In the genomic region with DNA sequence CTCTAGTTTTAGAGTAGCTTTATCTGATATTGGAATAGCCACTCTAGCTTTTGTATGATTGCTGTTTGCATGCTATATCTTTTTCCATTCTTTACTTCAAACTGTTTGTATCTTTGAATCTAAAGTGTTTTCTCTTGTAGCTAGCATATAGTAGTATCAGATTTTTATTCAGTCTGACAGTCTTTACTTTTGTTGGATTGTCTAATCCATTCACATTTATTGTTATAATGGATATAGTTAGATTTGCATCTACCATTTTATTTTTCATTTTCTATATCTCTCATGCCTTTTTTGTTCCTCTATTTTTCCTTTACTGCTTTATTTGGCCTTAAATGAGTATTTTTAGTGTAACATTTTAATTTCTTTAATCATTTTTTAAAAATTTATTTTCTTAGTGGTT, we compare ENCODE assay signal across 32 cellular contexts. TPM values are rescaled to one million over a fixed set of nuclear protein-coding genes. Genes with fewer than 3 reads are reported as not detected.
"Had no signal": no experiment of that assay in that cellular context is flagged by ENCODE, and none has a peak within 500 bp of the region (broad histone marks: within the 10 kb centered on the region; RNA-seq: fewer than 3 reads in every experiment).

No MANE protein-coding gene starts in this region.

- DNase-seq: colonic mucosa; cortex of kidney; dermis blood vessel endothelial cell; dorsolateral prefrontal cortex; effector CD4-positive, alpha-beta T cell; effector CD8-positive, alpha-beta T cell; effector memory CD4-positive, alpha-beta T cell; effector memory CD8-positive, alpha-beta T cell; endodermal cell; erythroblast; esophagus squamous epithelium; foreskin fibroblast; foreskin keratinocyte; foreskin melanocyte; gastrocnemius medialis; glutamatergic neuron; head of caudate nucleus; heart left ventricle; heart right ventricle had no signal

- H3K4me1 Mint-ChIP-seq: endodermal cell had no signal

- H3K36me3 ChIP-seq: colonic mucosa, esophagus muscularis mucosa, esophagus squamous epithelium, gastrocnemius medialis, gastroesophageal sphincter, heart left ventricle, heart right ventricle had no signal

- H3K4me3 ChIP-seq: colonic mucosa, coronary artery, dorsolateral prefrontal cortex, esophagus muscularis mucosa, esophagus squamous epithelium, gastrocnemius medialis, gastroesophageal sphincter, heart left ventricle, heart right ventricle had no signal

- H3K9me3 ChIP-seq: colonic mucosa had no signal

- H3K27me3 ChIP-seq: colonic mucosa, dorsolateral prefrontal cortex, foreskin keratinocyte, gastrocnemius medialis had no signal

- H3K4me1 ChIP-seq: colonic mucosa, esophagus muscularis mucosa, esophagus squamous epithelium, foreskin keratinocyte, gastrocnemius medialis, gastroesophageal sphincter, heart left ventricle, heart right ventricle had no signal

- H3K4me3 Mint-ChIP-seq: dendritic cell treated with granulocyte-macrophage colony-stimulating factor and Interleukin-4, amounts not matched to agents 40 ng/mL and 50 ng/mL, for 4 days; effector memory CD8-positive, alpha-beta T cell; endodermal cell had no signal

- H3K27ac ChIP-seq: colonic mucosa, coronary artery, dorsolateral prefrontal cortex, epithelial cell of prostate, esophagus muscularis mucosa, esophagus squamous epithelium, foreskin keratinocyte, gastrocnemius medialis, gastroesophageal sphincter, heart left ventricle, heart right ventricle had no signal

- H3K27ac Mint-ChIP-seq: dendritic cell treated with granulocyte-macrophage colony-stimulating factor and Interleukin-4, amounts not matched to agents 40 ng/mL and 50 ng/mL, for 4 days; effector memory CD8-positive, alpha-beta T cell; endodermal cell had no signal

- ATAC-seq: effector memory CD8-positive, alpha-beta T cell; esophagus mucosa; foreskin keratinocyte; gastrocnemius medialis; gastroesophageal sphincter; heart left ventricle; heart right ventricle had no signal

- FAIRE-seq: colon, endometrium, endothelial cell of umbilical vein, frontal cortex had no signal

RNA-seq across cellular contexts. Expression of a gene that starts 52.1 kb away (rescaled TPM):
- total RNA-seq: endothelial cell of umbilical vein, esophagus mucosa, fibroblast of lung, fibroblast of villous mesenchyme, glomerular endothelial cell had no signal
- polyA plus RNA-seq: endothelial cell of umbilical vein, fibroblast of lung had no signal
